Comparison of ENCODE assay signal across 8 cellular contexts in genomic region chr19:58098682-58098998, GRCh38. TPM values are rescaled to one million over a fixed set of nuclear protein-coding genes. Genes with fewer than 3 reads are reported as not detected.
A peak's percentile ranks its signal among the peaks of the same experiment; 100 is the strongest.
DNase-seq lines count a peak whose midpoint lies in the region; ATAC-seq and TF ChIP-seq lines count a peak whose summit lies in the region.

No MANE protein-coding gene starts in this region.

- H3K27me3 ChIP-seq in DND-41 (ENCODE audit: insufficient read depth, low read length, poor library complexity) = no peaks in the 10 kb centered on the region
- no peaks in the 10 kb centered on the region for H3K27me3 ChIP-seq in SU-DHL-6 (ENCODE audit: low read length)
- no peaks in the 10 kb centered on the region for H3K27me3 ChIP-seq in prostate gland (replicated peaks; ENCODE audit: insufficient read depth)

- H3K4me1 ChIP-seq in DND-41 (ENCODE audit: insufficient read depth, low read length) (peaks cover 21% of the 10 kb centered on the region), prostate gland (replicated peaks) (peaks cover 3% of the 10 kb centered on the region)

- peak overlapping the region; percentile 96 to 100; a peak in 3 of 4 replicates for H3K4me3 ChIP-seq in DND-41 (ENCODE audit: low read depth in 1 of 2, low read length in 2 of 2)
- peak overlapping the region; percentile 51 for H3K4me3 ChIP-seq in SU-DHL-6 (ENCODE audit: insufficient read depth, low read length, poor library complexity, severe bottlenecking)
- peak overlapping the region; percentile 69 for H3K4me3 ChIP-seq in fibroblast of the aortic adventitia (ENCODE audit: low read depth, low read length)
- peak overlapping the region; percentile 80 to 93 for H3K4me3 ChIP-seq in prostate gland

- H4K20me1 ChIP-seq in DND-41 (ENCODE audit: insufficient read depth, low read length) (no peaks in the 10 kb centered on the region), SU-DHL-6 (ENCODE audit: low read depth, low read length) (no peaks in the 10 kb centered on the region)

- DNase-seq in DND-41 (no peak), fibroblast of the aortic adventitia (ENCODE audit: low read depth) (no peak), prostate gland (ENCODE audit: low spot score) (no peak), NCI-H1092 (lab: John Stamatoyannopoulos, UW) (no peak)

- peak overlapping the region; percentile 74 for H3K4me2 ChIP-seq in DND-41 (ENCODE audit: insufficient read depth, low read length)
- H3K4me2 ChIP-seq in SU-DHL-6 (ENCODE audit: low read depth, low read length, poor library complexity, severe bottlenecking) = peak overlapping the region; percentile 67

- peak overlapping the region; percentile 76 for H2AFZ ChIP-seq in DND-41 (ENCODE audit: low read depth, low read length)
- peak overlapping the region; percentile 65 for H2AFZ ChIP-seq in SU-DHL-6 (ENCODE audit: low read depth, low read length, severe bottlenecking)

- 15% methylated on average over 2 of the region's 2 CpGs for WGBS in prostate gland

- H3K27ac ChIP-seq in DND-41 (ENCODE audit: low read length) (peak overlapping the region; percentile 58), SU-DHL-6 (ENCODE audit: low read depth, low read length) (no peak overlapping the region), prostate gland (peak overlapping the region; percentile 86 to 88)

- peaks cover 30% of the 10 kb centered on the region for H3K79me2 ChIP-seq in DND-41 (ENCODE audit: insufficient read depth, low read length)
- no peaks in the 10 kb centered on the region for H3K79me2 ChIP-seq in SU-DHL-6 (ENCODE audit: insufficient read depth, low read length)

- H3K36me3 ChIP-seq in DND-41 (ENCODE audit: insufficient read depth, low read length) (peaks cover 12% of the 10 kb centered on the region), SU-DHL-6 (ENCODE audit: low read length) (no peaks in the 10 kb centered on the region), prostate gland (no peaks in the 10 kb centered on the region)

- peaks cover 7% of the 10 kb centered on the region for H3K9me3 ChIP-seq in DND-41 (ENCODE audit: insufficient read depth, low read length, severe bottlenecking)
- peaks cover 6% of the 10 kb centered on the region; the same call in 1 of the 2 replicates for H3K9me3 ChIP-seq in SU-DHL-6 (ENCODE audit: insufficient read depth, low read length)
- H3K9me3 ChIP-seq in prostate gland = no peaks in the 10 kb centered on the region

- no peaks in the 10 kb centered on the region for H3F3A ChIP-seq in SU-DHL-6 (ENCODE audit: insufficient read depth)

- TF ChIP-seq POLR2A in prostate gland (IDR thresholded peaks at IDR 0.05) = no peak

- H3K9me2 ChIP-seq in SU-DHL-6 (replicated peaks; ENCODE audit: insufficient read depth, low read length) = no peaks in the 10 kb centered on the region

- H3K9ac ChIP-seq in DND-41 (ENCODE audit: low read depth, low read length) (peak overlapping the region; percentile 99), SU-DHL-6 (ENCODE audit: low read length) (peak overlapping the region; percentile 21; the same call in 1 of the 2 replicates)

- intact Hi-C loops in prostate gland (cut with DNase I) = no loop called here

- TF ChIP-seq CTCF in DND-41 (IDR thresholded peaks at IDR 0.05; ENCODE audit: borderline replicate concordance, extremely low read depth, low read length, poor library complexity, severe bottlenecking) (no peak), SU-DHL-6 (IDR thresholded peaks at IDR 0.05; ENCODE audit: insufficient read depth, low read length, poor library complexity, severe bottlenecking) (no peak), fibroblast of the aortic adventitia (IDR thresholded peaks at IDR 0.05; ENCODE audit: insufficient read depth, low read length) (no peak), prostate gland (IDR thresholded peaks at IDR 0.05) (no peak)

- ATAC-seq in DND-41 (ENCODE audit: insufficient read depth, low read depth) = no peak
- no peak for ATAC-seq in HG03196 (IDR thresholded peaks at IDR 0.05; ENCODE audit: unreplicated experiment)
- ATAC-seq in GM19351 (IDR thresholded peaks at IDR 0.05; ENCODE audit: unreplicated experiment) = no peak
- ATAC-seq in HG03039 (IDR thresholded peaks at IDR 0.05; ENCODE audit: unreplicated experiment) = no peak

RNA-seq across cellular contexts. Expression of gene ZSCAN18, which starts 0.6 kb away (rescaled TPM):
- 7.6 and 50.7 TPM in 2 replicates for total RNA-seq in fibroblast of the aortic adventitia (ENCODE audit: low replicate concordance)
- total RNA-seq in prostate gland = 100 to 1,000 TPM; 108 to 146 TPM

RNA-seq across cellular contexts. Expression of gene ZNF135, which starts 39.6 kb away (rescaled TPM):
- 2.2 and 4.3 TPM in 2 replicates for total RNA-seq in fibroblast of the aortic adventitia (ENCODE audit: low replicate concordance)
- total RNA-seq in prostate gland = 10 to 100 TPM; 13.4 to 19.3 TPM

RNA-seq across cellular contexts. Expression of gene ZNF329, which starts 51.9 kb away (rescaled TPM):
- total RNA-seq in fibroblast of the aortic adventitia (ENCODE audit: low replicate concordance) = 8.7 and 13.6 TPM in 2 replicates
- total RNA-seq in prostate gland = 10 to 100 TPM; 14.7 to 18.4 TPM
